In the genomic region with DNA sequence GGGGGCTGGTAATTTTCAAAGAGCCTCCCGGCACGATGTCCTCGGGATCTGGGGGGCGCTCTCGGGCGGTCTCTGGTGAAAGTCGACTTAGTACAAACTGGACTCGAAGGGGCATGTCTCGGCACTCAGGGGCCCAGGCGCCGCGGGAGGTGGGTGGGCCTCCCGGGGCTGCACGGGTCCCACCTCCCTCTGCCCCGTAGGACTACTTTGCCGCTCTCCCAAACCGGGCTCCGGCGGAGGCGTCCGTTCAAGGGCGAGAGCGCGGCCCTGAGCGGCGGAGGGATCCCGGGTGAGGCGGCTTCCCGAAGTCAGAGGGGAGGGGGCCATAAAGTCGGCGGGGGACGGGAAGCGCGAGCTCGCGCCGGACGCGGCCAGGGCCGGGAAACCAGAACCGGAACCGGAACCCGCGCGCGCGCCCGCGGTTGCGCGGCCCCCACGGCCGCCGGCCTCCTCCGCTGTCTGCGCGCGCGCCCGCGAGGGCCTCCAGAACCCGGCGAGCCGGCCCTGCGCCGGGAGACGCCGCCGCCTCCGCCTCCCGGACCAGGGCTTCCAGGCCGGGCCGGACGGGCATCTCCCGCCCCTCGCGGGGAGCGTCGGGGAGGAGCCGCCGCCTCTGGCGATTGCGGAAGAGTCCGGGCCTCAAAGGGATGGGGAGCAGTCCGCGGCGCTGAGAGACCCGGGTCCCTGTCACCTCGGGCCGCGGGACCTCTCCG, we compare ENCODE assay signal across 8 cellular contexts. TPM values are rescaled to one million over a fixed set of nuclear protein-coding genes. Genes with fewer than 3 reads are reported as not detected.
DNase-seq lines count a peak whose midpoint lies in the region; ATAC-seq and TF ChIP-seq lines count a peak whose summit lies in the region.

A gene with protein sequence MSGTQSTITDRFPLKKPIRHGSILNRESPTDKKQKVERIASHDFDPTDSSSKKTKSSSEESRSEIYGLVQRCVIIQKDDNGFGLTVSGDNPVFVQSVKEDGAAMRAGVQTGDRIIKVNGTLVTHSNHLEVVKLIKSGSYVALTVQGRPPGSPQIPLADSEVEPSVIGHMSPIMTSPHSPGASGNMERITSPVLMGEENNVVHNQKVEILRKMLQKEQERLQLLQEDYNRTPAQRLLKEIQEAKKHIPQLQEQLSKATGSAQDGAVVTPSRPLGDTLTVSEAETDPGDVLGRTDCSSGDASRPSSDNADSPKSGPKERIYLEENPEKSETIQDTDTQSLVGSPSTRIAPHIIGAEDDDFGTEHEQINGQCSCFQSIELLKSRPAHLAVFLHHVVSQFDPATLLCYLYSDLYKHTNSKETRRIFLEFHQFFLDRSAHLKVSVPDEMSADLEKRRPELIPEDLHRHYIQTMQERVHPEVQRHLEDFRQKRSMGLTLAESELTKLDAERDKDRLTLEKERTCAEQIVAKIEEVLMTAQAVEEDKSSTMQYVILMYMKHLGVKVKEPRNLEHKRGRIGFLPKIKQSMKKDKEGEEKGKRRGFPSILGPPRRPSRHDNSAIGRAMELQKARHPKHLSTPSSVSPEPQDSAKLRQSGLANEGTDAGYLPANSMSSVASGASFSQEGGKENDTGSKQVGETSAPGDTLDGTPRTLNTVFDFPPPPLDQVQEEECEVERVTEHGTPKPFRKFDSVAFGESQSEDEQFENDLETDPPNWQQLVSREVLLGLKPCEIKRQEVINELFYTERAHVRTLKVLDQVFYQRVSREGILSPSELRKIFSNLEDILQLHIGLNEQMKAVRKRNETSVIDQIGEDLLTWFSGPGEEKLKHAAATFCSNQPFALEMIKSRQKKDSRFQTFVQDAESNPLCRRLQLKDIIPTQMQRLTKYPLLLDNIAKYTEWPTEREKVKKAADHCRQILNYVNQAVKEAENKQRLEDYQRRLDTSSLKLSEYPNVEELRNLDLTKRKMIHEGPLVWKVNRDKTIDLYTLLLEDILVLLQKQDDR (N-terminal part only) (plus strand): TSS at position 486 of the 713 bp plus-strand sequence. CDS start 831 bp downstream, outside the sequence.

- DNase-seq in 8988T (peak; percentile 95), NCI-H345 treated with DMSO at 0.1 percent for 48 hours (lab: John Stamatoyannopoulos, UW; ENCODE audit: unreplicated experiment) (peak; percentile 78), colonic mucosa (peak; percentile 96)
- peak; percentile 88 for DNase-seq in activated CD4-positive, alpha-beta T cell treated with anti-CD3 and anti-CD28 coated beads for 48 hours
- peak; percentile 32 to 62 for DNase-seq in stimulated activated CD4-positive, alpha-beta T cell treated with anti-CD3 and anti-CD28 coated beads, Interleukin-1b, Interleukin-23, amount 100 ng/mL, for 1 hour (ENCODE audit: low read depth in 2 of 2)

- H3K27me3 ChIP-seq in colonic mucosa: no peaks in the 10 kb centered on the region
- H3K27me3 ChIP-seq in layer of hippocampus (ENCODE audit: control insufficient read depth, insufficient read depth, low read length): no peaks in the 10 kb centered on the region

- H3K4me1 ChIP-seq in colonic mucosa: peaks cover 8% of the 10 kb centered on the region

- no peaks in the 10 kb centered on the region for H3K9me3 ChIP-seq in colonic mucosa

- peak within 1 kb of the TSS; percentile 79 to 98 for H3K9ac ChIP-seq in colonic mucosa (ENCODE audit: low read depth in 2 of 2, low read length in 2 of 2)

- H3K4me3 ChIP-seq in colonic mucosa: peak within 1 kb of the TSS; percentile 96

- no peaks in the 10 kb centered on the region for H3K36me3 ChIP-seq in colonic mucosa

- ATAC-seq in GM18519 (IDR thresholded peaks at IDR 0.05; ENCODE audit: low FRiP score, unreplicated experiment) (peak; percentile 35), HG03095 (IDR thresholded peaks at IDR 0.05; ENCODE audit: unreplicated experiment) (peak; percentile 58)

- TF ChIP-seq CTCF in colonic mucosa (IDR thresholded peaks at IDR 0.05): no peak

- intact Hi-C loops in colonic mucosa (cut with DNase I): loop anchor here (10.0 kb wide), 2 partner anchors 99 to 349 kb away; no protein-coding TSS in a partner anchor

- H3K27ac ChIP-seq in colonic mucosa: peak within 1 kb of the TSS; percentile 96
- peak within 1 kb of the TSS; percentile 90 for H3K27ac ChIP-seq in layer of hippocampus (ENCODE audit: low read depth, low read length)

RNA-seq across cellular contexts. Expression of the gene that starts here (rescaled TPM):
- 100 to 1,000 TPM in 1 of 2 donors, 10 to 100 TPM in 1; 66.7 to 103 TPM for total RNA-seq in colonic mucosa

Comparison
In these comparisons a context has a peak if more than half of its experiments do, and no peak if none do; other contexts are left out.
1. Peak in every context shown above with its lines: DNase-seq, ATAC-seq, H3K4me3 ChIP-seq and H3K27ac ChIP-seq.